ENCODE assay signal across 24 cellular contexts in genomic region chr15:87355946-87356345, GRCh38.
DNase-seq lines count a peak whose midpoint lies in the region; ATAC-seq, FAIRE-seq and TF ChIP-seq lines count a peak whose summit lies in the region.
"Had no signal": no experiment of that assay in that cellular context is flagged by ENCODE, and none has a peak within 500 bp of the region (broad histone marks: within the 10 kb centered on the region; RNA-seq: fewer than 3 reads in every experiment).

No MANE protein-coding gene starts in this region.

- no peak overlapping the region for H3K9ac ChIP-seq in SK-N-SH
- H3K9ac ChIP-seq in astrocyte (ENCODE audit: low read length) = no peak overlapping the region
- H3K9ac ChIP-seq: BLaER1 treated with 17β-estradiol and CSF1 and Interleukin-3, amounts not matched to agents 10 nM and 100 nM; GM23248 had no signal

- ATAC-seq in SK-N-SH treated with all-trans-retinoic acid at 6 μM for 48 hours (no peak), RWPE2 (ENCODE audit: low read depth) (no peak), GM19328 (IDR thresholded peaks at IDR 0.05; ENCODE audit: unreplicated experiment) (no peak)
- ATAC-seq: CD8-positive, alpha-beta T cell had no signal

- H3K79me2 ChIP-seq in SK-N-SH (ENCODE audit: insufficient read depth) (no peaks in the 10 kb centered on the region), astrocyte (ENCODE audit: insufficient read depth, low read length) (no peaks in the 10 kb centered on the region)

- H3K4me2 ChIP-seq in SK-N-SH (no peak overlapping the region), astrocyte (ENCODE audit: low read length) (no peak overlapping the region)
- H3K4me2 ChIP-seq: BLaER1 treated with 17β-estradiol and CSF1 and Interleukin-3, amounts not matched to agents 10 nM and 100 nM had no signal

- POLR2A ChIA-PET in SK-N-SH (lab: Yijun Ruan, JAX) = no interaction called here

- H3K4me3 ChIP-seq in SK-N-SH (ENCODE audit: low read depth in 2 of 2, low read length in 1 of 2) (no peak overlapping the region), RWPE2 (ENCODE audit: severe bottlenecking) (no peak overlapping the region), astrocyte (ENCODE audit: insufficient read depth, low read depth, low read length) (no peak overlapping the region)
- H3K4me3 ChIP-seq: BLaER1 treated with 17β-estradiol and CSF1 and Interleukin-3, amounts not matched to agents 10 nM and 100 nM; GM23248 had no signal

- H3K36me3 ChIP-seq in SK-N-SH (replicated peaks in 1 of 2; ENCODE audit: control insufficient read depth in 1 of 2, insufficient read depth in 2 of 2, low read length in 1 of 2) (no peaks in the 10 kb centered on the region), RWPE2 (ENCODE audit: low read depth) (no peaks in the 10 kb centered on the region), astrocyte (ENCODE audit: insufficient read depth, low read length) (no peaks in the 10 kb centered on the region)
- H3K36me3 ChIP-seq: BE2C; BLaER1 treated with 17β-estradiol and CSF1 and Interleukin-3, amounts not matched to agents 10 nM and 100 nM had no signal

- no peak overlapping the region for H3K4me3 Mint-ChIP-seq in astrocyte (ENCODE audit: unreplicated experiment)
- H3K4me3 Mint-ChIP-seq: CD8-positive, alpha-beta T cell had no signal

- DNase-seq in SK-N-SH = no peak
- DNase-seq in RWPE2 (ENCODE audit: low spot score) = no peak
- DNase-seq in astrocyte (ENCODE audit: low read depth) = no peak
- no peak for DNase-seq in nucleus accumbens (lab: John Stamatoyannopoulos, UW)
- DNase-seq in pons (ENCODE audit: low spot score) = no peak
- DNase-seq in GM19238 (ENCODE audit: insufficient read length, low spot score) = no peak
- DNase-seq: ACHN; AML-193; BE2C; Caco-2; CD8-positive, alpha-beta T cell; DMS153; GF-D8; GM23248; H7; HCEC 1CT had no signal

- no peaks in the 10 kb centered on the region for H3K27me3 ChIP-seq in SK-N-SH (ENCODE audit: insufficient read depth)
- no peaks in the 10 kb centered on the region for H3K27me3 ChIP-seq in RWPE2 (ENCODE audit: insufficient read depth, poor library complexity, severe bottlenecking)
- H3K27me3 ChIP-seq in astrocyte (ENCODE audit: insufficient read depth, low read length) = no peaks in the 10 kb centered on the region
- H3K27me3 ChIP-seq: BE2C; BLaER1 treated with 17β-estradiol and CSF1 and Interleukin-3, amounts not matched to agents 10 nM and 100 nM had no signal

- CTCF ChIA-PET in SK-N-SH (lab: Yijun Ruan, JAX) = no interaction called here

- H3K9me2 ChIP-seq in SK-N-SH = no peaks in the 10 kb centered on the region

- H3F3A ChIP-seq in SK-N-SH (replicated peaks; ENCODE audit: insufficient read depth) = peaks cover 11% of the 10 kb centered on the region

- no peaks in the 10 kb centered on the region for H3K9me3 Mint-ChIP-seq in astrocyte (ENCODE audit: unreplicated experiment)
- H3K9me3 Mint-ChIP-seq: CD8-positive, alpha-beta T cell had no signal

- H3K27ac ChIP-seq in SK-N-SH (ENCODE audit: low read depth in 2 of 2, low read length in 1 of 2) (no peak overlapping the region), RWPE2 (ENCODE audit: poor library complexity, severe bottlenecking) (peak overlapping the region; percentile 85), astrocyte (ENCODE audit: low read depth, low read length) (no peak overlapping the region)
- H3K27ac ChIP-seq: 22Rv1; BLaER1 treated with 17β-estradiol and CSF1 and Interleukin-3, amounts not matched to agents 10 nM and 100 nM had no signal

- H3K36me3 Mint-ChIP-seq in astrocyte (ENCODE audit: low read depth, unreplicated experiment) = peaks cover 2% of the 10 kb centered on the region
- H3K36me3 Mint-ChIP-seq: CD8-positive, alpha-beta T cell had no signal

- peak; percentile 76 for FAIRE-seq in astrocyte (lab: Jason Lieb, UNC)
- FAIRE-seq: A204.1, GM12891, GM18507, H1 had no signal

- H3K4me1 Mint-ChIP-seq in astrocyte (ENCODE audit: low read depth, unreplicated experiment) = peaks cover 13% of the 10 kb centered on the region

- no peak overlapping the region for H3K27ac Mint-ChIP-seq in astrocyte (ENCODE audit: unreplicated experiment)
- H3K27ac Mint-ChIP-seq: CD8-positive, alpha-beta T cell had no signal

- no peak for TF ChIP-seq EP300 in SK-N-SH (IDR thresholded peaks at IDR 0.05; ENCODE audit: borderline replicate concordance in 1 of 2, low read depth in 1 of 2, low read length in 1 of 2)

- TF ChIP-seq CTCF in SK-N-SH (IDR thresholded peaks at IDR 0.05) = no peak
- no peak for TF ChIP-seq CTCF in RWPE2 (IDR thresholded peaks at IDR 0.05; ENCODE audit: poor library complexity, severe bottlenecking)
- no peak for TF ChIP-seq CTCF in astrocyte (IDR thresholded peaks at IDR 0.05; ENCODE audit: insufficient read depth, low read depth, low read length)

- H3K27me3 Mint-ChIP-seq in astrocyte (ENCODE audit: low read depth, unreplicated experiment) = peaks cover 3% of the 10 kb centered on the region

- WGBS in SK-N-SH (ENCODE audit: low lambda C conversion rate) = 94% methylated on average over 1 of the region's 1 CpG

- H3K4me1 ChIP-seq in SK-N-SH (ENCODE audit: control insufficient read depth in 1 of 2, insufficient read depth in 2 of 2, low read depth in 1 of 2, low read length in 1 of 2) = peaks cover 2 to 12% of the 10 kb centered on the region in 2 experiments; a peak in 3 of 4 replicates
- H3K4me1 ChIP-seq in RWPE2 (ENCODE audit: insufficient read depth, poor library complexity, severe bottlenecking) = peaks cover 25% of the 10 kb centered on the region
- peaks cover 17% of the 10 kb centered on the region for H3K4me1 ChIP-seq in astrocyte (ENCODE audit: insufficient read depth, low read length)
- H3K4me1 ChIP-seq: BE2C; BLaER1 treated with 17β-estradiol and CSF1 and Interleukin-3, amounts not matched to agents 10 nM and 100 nM; Caco-2 had no signal

- no peak overlapping the region for H2AFZ ChIP-seq in SK-N-SH (ENCODE audit: low read depth)
- no peak overlapping the region for H2AFZ ChIP-seq in astrocyte (ENCODE audit: low read depth, low read length)
- H2AFZ ChIP-seq: GM23248 had no signal

- TF ChIP-seq RAD21 in SK-N-SH (IDR thresholded peaks at IDR 0.05; ENCODE audit: low read length) = no peak

- H4K20me1 ChIP-seq in SK-N-SH (ENCODE audit: insufficient read depth) = no peaks in the 10 kb centered on the region
- H4K20me1 ChIP-seq in astrocyte (ENCODE audit: insufficient read depth, low read length) = no peaks in the 10 kb centered on the region
- H4K20me1 ChIP-seq: BLaER1 treated with 17β-estradiol and CSF1 and Interleukin-3, amounts not matched to agents 10 nM and 100 nM had no signal

- H3K9me3 ChIP-seq in SK-N-SH (no peaks in the 10 kb centered on the region), RWPE2 (ENCODE audit: severe bottlenecking) (no peaks in the 10 kb centered on the region), astrocyte (ENCODE audit: insufficient read depth, low read depth, low read length) (no peaks in the 10 kb centered on the region)
- H3K9me3 ChIP-seq: BE2C; BLaER1 treated with 17β-estradiol and CSF1 and Interleukin-3, amounts not matched to agents 10 nM and 100 nM; Caco-2 had no signal

TF ChIP-seq in SK-N-SH treated with all-trans-retinoic acid at 6 μM for 48 hours, 23 proteins besides CTCF, POLR2A, EP300 and RAD21:
- no peak for TF ChIP-seq PPARA (CRISPR knock-in tag; IDR thresholded peaks at IDR 0.05; ENCODE audit: borderline replicate concordance)
- TF ChIP-seq ISL1 (CRISPR knock-in tag; IDR thresholded peaks at IDR 0.05) = peak; percentile 79
- no peak for TF ChIP-seq ZNF8 (CRISPR knock-in tag; IDR thresholded peaks at IDR 0.05)
- TF ChIP-seq TOX (CRISPR knock-in tag; IDR thresholded peaks at IDR 0.05; ENCODE audit: borderline replicate concordance) = no peak
- TF ChIP-seq GLIS3 (CRISPR knock-in tag; IDR thresholded peaks at IDR 0.05) = no peak
- no peak for TF ChIP-seq RARB (CRISPR knock-in tag; IDR thresholded peaks at IDR 0.05)

TF ChIP-seq in SK-N-SH, 30 proteins besides CTCF, POLR2A, EP300 and RAD21 (continues in another document):
- TF ChIP-seq, protein P1, sequence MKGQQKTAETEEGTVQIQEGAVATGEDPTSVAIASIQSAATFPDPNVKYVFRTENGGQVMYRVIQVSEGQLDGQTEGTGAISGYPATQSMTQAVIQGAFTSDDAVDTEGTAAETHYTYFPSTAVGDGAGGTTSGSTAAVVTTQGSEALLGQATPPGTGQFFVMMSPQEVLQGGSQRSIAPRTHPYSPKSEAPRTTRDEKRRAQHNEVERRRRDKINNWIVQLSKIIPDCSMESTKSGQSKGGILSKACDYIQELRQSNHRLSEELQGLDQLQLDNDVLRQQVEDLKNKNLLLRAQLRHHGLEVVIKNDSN (IDR thresholded peaks at IDR 0.05; ENCODE audit: borderline replicate concordance, low read depth) = no peak
- TF ChIP-seq PBX3 (IDR thresholded peaks at IDR 0.05) (no peak), MXI1 (IDR thresholded peaks at IDR 0.05; ENCODE audit: low read depth, low read length) (no peak), TAF1 (IDR thresholded peaks at IDR 0.05; ENCODE audit: borderline replicate concordance, low read depth, low read length) (no peak), TEAD4 (IDR thresholded peaks at IDR 0.05; ENCODE audit: borderline replicate concordance, insufficient read depth) (no peak), MEF2A (IDR thresholded peaks at IDR 0.05; ENCODE audit: borderline replicate concordance, low read depth) (no peak), NRF1 (IDR thresholded peaks at IDR 0.05; ENCODE audit: low read depth, low read length) (no peak), RCOR1 (IDR thresholded peaks at IDR 0.05; ENCODE audit: low read length) (no peak), ELF1 (IDR thresholded peaks at IDR 0.05) (no peak), YY1 (IDR thresholded peaks at IDR 0.05; ENCODE audit: low read depth) (no peak)
